ENCODE assay signal across 1 cellular context in genomic region chr6:15082708-15083107, GRCh38.
TF ChIP-seq lines count a peak whose summit lies in the region.

No MANE protein-coding gene starts in this region.

TF ChIP-seq in GM23338, 12 proteins besides CTCF, POLR2A, EP300 and RAD21 (continued from another document):
- TF ChIP-seq ZNF462 (CRISPR knock-in tag; IDR thresholded peaks at IDR 0.05) = no peak
- TF ChIP-seq ZNF331 (CRISPR knock-in tag; IDR thresholded peaks at IDR 0.05; ENCODE audit: low read depth) = no peak
- no peak for TF ChIP-seq NANOG (IDR thresholded peaks at IDR 0.05; ENCODE audit: borderline replicate concordance)
- TF ChIP-seq ZNF114 (CRISPR knock-in tag; IDR thresholded peaks at IDR 0.05) = no peak
- no peak for TF ChIP-seq ETS1 (IDR thresholded peaks at IDR 0.05)
- no peak for TF ChIP-seq JUNB (IDR thresholded peaks at IDR 0.05; ENCODE audit: unreplicated experiment)
- TF ChIP-seq EZH2phosphoT487 (IDR thresholded peaks at IDR 0.05; ENCODE audit: unreplicated experiment) = no peak
TF ChIP-seq in GM23338: peak in this region for 0.
